In genomic region chr2:112870851-112871830, GRCh38 we compare ENCODE assay signal across 2 cellular contexts.
TF ChIP-seq lines count a peak whose summit lies in the region.

No MANE protein-coding gene starts in this region.

TF ChIP-seq in K562, 482 proteins besides CTCF, POLR2A, EP300 and RAD21:
- TF ChIP-seq CBFA2T3 (IDR thresholded peaks at IDR 0.05) (0 out of 2 replicates have a peak, but pooled peaks have one; percentile 15), POLR2AphosphoS2 (IDR thresholded peaks at IDR 0.05; ENCODE audit: low read length) (no peak), ZBTB9 (CRISPR knock-in tag; IDR thresholded peaks at IDR 0.05) (0 out of 2 replicates have a peak, but pooled peaks have one; percentile 26), TSC22D4 (tag; IDR thresholded peaks at IDR 0.05) (no peak), PBX2 (CRISPR knock-in tag; IDR thresholded peaks at IDR 0.05; ENCODE audit: low read depth) (no peak), PBX2 (tag; conservative IDR thresholded peaks at IDR 0.05; ENCODE audit: low read depth) (0 out of 2 replicates have a peak, but pooled peaks have one; percentile 18), ZNF146 (CRISPR knock-in tag; IDR thresholded peaks at IDR 0.05; ENCODE audit: unreplicated experiment) (no peak), MEIS2 (IDR thresholded peaks at IDR 0.05; ENCODE audit: partially characterized antibody) (peak; percentile 19)
TF ChIP-seq in K562: peak in this region for 4.

TF ChIP-seq in HepG2, 621 proteins besides CTCF, POLR2A, EP300 and RAD21:
- TF ChIP-seq HNRNPH1 (optimal IDR thresholded peaks at IDR 0.05; ENCODE audit: low read depth, low read length) (no peak), ZNF615 (CRISPR knock-in tag; IDR thresholded peaks at IDR 0.05; ENCODE audit: borderline replicate concordance) (0 out of 2 replicates have a peak, but pooled peaks have one; percentile 61)
